19 cellular contexts compared by ENCODE assay signal in the genomic region with DNA sequence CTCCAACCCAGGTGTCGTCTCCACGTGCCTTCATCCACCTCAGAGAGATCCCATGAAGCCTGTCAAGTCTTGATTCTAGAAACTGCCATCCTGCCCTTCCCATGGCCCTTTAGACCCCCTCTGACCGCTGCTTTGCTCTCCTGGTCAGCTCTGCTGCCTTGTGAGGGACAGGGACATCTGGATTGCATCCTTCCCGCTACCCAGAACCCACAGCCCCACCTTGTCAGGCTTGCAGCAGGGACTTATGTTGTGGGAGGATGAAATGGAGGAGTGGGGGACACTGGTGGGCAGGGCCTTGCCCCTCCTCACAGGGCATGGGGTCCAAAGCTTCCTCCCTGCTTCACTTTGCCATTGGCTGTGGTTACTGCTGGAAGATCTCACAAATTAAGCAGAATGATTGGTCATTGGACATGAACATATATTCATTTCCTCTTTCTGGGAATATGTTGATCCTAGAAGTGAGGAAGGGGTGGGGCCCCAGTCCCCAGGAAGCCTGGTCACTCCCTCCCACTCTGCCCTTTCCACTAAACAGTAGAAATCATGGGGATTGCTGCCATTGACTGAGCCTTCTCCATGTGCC. TPM values are rescaled to one million over a fixed set of nuclear protein-coding genes. Genes with fewer than 3 reads are reported as not detected.
DNase-seq lines count a peak whose midpoint lies in the region; ATAC-seq, FAIRE-seq and TF ChIP-seq lines count a peak whose summit lies in the region.
"Had no signal": no experiment of that assay in that cellular context is flagged by ENCODE, and none has a peak within 500 bp of the region (broad histone marks: within the 10 kb centered on the region; RNA-seq: fewer than 3 reads in every experiment).

No MANE protein-coding gene starts in this region.

- peaks cover 26% of the 10 kb centered on the region for H3K27me3 ChIP-seq in left ventricle myocardium inferior (ENCODE audit: low read depth)
- peaks cover 25 to 64% of the 10 kb centered on the region in 2 experiments for H3K27me3 ChIP-seq in K562 (ENCODE audit: control insufficient read depth in 2 of 2, insufficient read depth in 2 of 2, low read length in 2 of 2)
- H3K27me3 ChIP-seq in CD8-positive, alpha-beta T cell (ENCODE audit: insufficient read depth, low read length), result peaks cover 5% of the 10 kb centered on the region
- peaks cover 73% of the 10 kb centered on the region for H3K27me3 ChIP-seq in smooth muscle cell (ENCODE audit: low read depth)

- FAIRE-seq in K562 (lab: Jason Lieb, UNC), result no peak
- FAIRE-seq: GM12878 had no signal

- H3F3A ChIP-seq in smooth muscle cell (ENCODE audit: low read depth), result no peaks in the 10 kb centered on the region

- peak overlapping the region in 1 of 2 donors; percentile 87 for H3K27ac Mint-ChIP-seq in natural killer cell
- no peak overlapping the region for H3K27ac Mint-ChIP-seq in CD8-positive, alpha-beta T cell
- H3K27ac Mint-ChIP-seq: GM23338 had no signal

- peaks cover 47 to 61% of the 10 kb centered on the region in 2 donors for H3K4me1 Mint-ChIP-seq in natural killer cell
- H3K4me1 Mint-ChIP-seq in CD8-positive, alpha-beta T cell (ENCODE audit: low read depth), result peaks cover 11% of the 10 kb centered on the region

- in situ Hi-C loops in K562 (cut with MboI), result no loop called here

- H3K9me3 ChIP-seq in left ventricle myocardium inferior (replicated peaks), result no peaks in the 10 kb centered on the region
- H3K9me3 ChIP-seq in K562 (replicated peaks; ENCODE audit: control insufficient read depth, insufficient read depth, low read depth, low read length), result no peaks in the 10 kb centered on the region
- no peaks in the 10 kb centered on the region for H3K9me3 ChIP-seq in CD8-positive, alpha-beta T cell (ENCODE audit: low read length)
- H3K9me3 ChIP-seq in smooth muscle cell (replicated peaks; ENCODE audit: low read depth), result no peaks in the 10 kb centered on the region

- H3K27me3 Mint-ChIP-seq in natural killer cell (ENCODE audit: low read depth in 2 of 2), result peaks cover 0 to 5% of the 10 kb centered on the region in 2 donors
- peaks cover 35% of the 10 kb centered on the region for H3K27me3 Mint-ChIP-seq in CD8-positive, alpha-beta T cell (ENCODE audit: low read depth)

- TF ChIP-seq CTCF in left ventricle myocardium inferior (IDR thresholded peaks at IDR 0.05; ENCODE audit: borderline replicate concordance) (no peak), K562 (IDR thresholded peaks at IDR 0.05 in 2 of 3, conservative IDR thresholded peaks at IDR 0.05 in 1 of 3; ENCODE audit: insufficient read depth in 2 of 3, low read depth in 1 of 3, low read length in 3 of 3) (no peak), natural killer cell (IDR thresholded peaks at IDR 0.05) (no peak), smooth muscle cell (IDR thresholded peaks at IDR 0.05; ENCODE audit: borderline replicate concordance, insufficient read depth, poor library complexity, severe bottlenecking) (no peak)
- no peak for TF ChIP-seq CTCF in CD8-positive, alpha-beta T cell (IDR thresholded peaks at IDR 0.05)

- no peaks in the 10 kb centered on the region for H3K79me2 ChIP-seq in K562 (ENCODE audit: control insufficient read depth, insufficient read depth, low read length)
- no peaks in the 10 kb centered on the region for H3K79me2 ChIP-seq in smooth muscle cell (ENCODE audit: low read depth)

- no peaks in the 10 kb centered on the region for H3K36me3 Mint-ChIP-seq in natural killer cell
- H3K36me3 Mint-ChIP-seq in CD8-positive, alpha-beta T cell, result no peaks in the 10 kb centered on the region

- H3K4me3 ChIP-seq in left ventricle myocardium inferior, result no peak overlapping the region
- no peak overlapping the region for H3K4me3 ChIP-seq in K562
- no peak overlapping the region for H3K4me3 ChIP-seq in CD8-positive, alpha-beta T cell (ENCODE audit: low read depth, low read length)
- no peak overlapping the region for H3K4me3 ChIP-seq in smooth muscle cell
- H3K4me3 ChIP-seq: GM12878, GM23338 had no signal

- 0% methylated on average over 4 of the region's 4 CpGs for WGBS in K562 (ENCODE audit: insufficient coverage, low coverage, missing lambda C conversion rate)
- WGBS in smooth muscle cell (ENCODE audit: low lambda C conversion rate), result 90% methylated on average over 4 of the region's 4 CpGs

- no peak for TF ChIP-seq POLR2A in K562 (conservative IDR thresholded peaks at IDR 0.05)

- ATAC-seq in K562, result no peak
- ATAC-seq in natural killer cell, result no peak
- no peak for ATAC-seq in CD8-positive, alpha-beta T cell

- no peaks in the 10 kb centered on the region for H3K9me3 Mint-ChIP-seq in natural killer cell
- H3K9me3 Mint-ChIP-seq in CD8-positive, alpha-beta T cell, result no peaks in the 10 kb centered on the region
- H3K9me3 Mint-ChIP-seq: GM23338 had no signal

- POLR2A ChIA-PET in K562 (lab: Yijun Ruan, JAX), result interaction anchor here (1.3 kb wide), 1 partner anchor 31 kb away, joined by 4 read pairs; no protein-coding TSS in a partner anchor
- POLR2A ChIA-PET in CD8-positive, alpha-beta T cell (lab: Charles Lee), result no interaction called here

- H4K20me1 ChIP-seq in K562 (replicated peaks; ENCODE audit: control insufficient read depth, insufficient read depth, low read length), result peaks cover 23% of the 10 kb centered on the region
- no peaks in the 10 kb centered on the region for H4K20me1 ChIP-seq in smooth muscle cell (ENCODE audit: low read depth)

- intact Hi-C loops in cardiac septum (cut with DNase I), result no loop called here
- intact Hi-C loops in left ventricle myocardium inferior (cut with micrococcal nuclease), result no loop called here
- intact Hi-C loops in K562 (cut with micrococcal nuclease), result no loop called here
- intact Hi-C loops in natural killer cell (cut with micrococcal nuclease), result no loop called here
- intact Hi-C loops in CD8-positive, alpha-beta T cell (cut with DNase I, micrococcal nuclease), result no loop called here

- H3K9ac ChIP-seq in K562 (ENCODE audit: insufficient read depth in 1 of 2, low read depth in 2 of 2, low read length in 2 of 2), result no peak overlapping the region
- H3K9ac ChIP-seq in smooth muscle cell (ENCODE audit: low read depth), result no peak overlapping the region

- CTCF ChIA-PET in K562 (lab: Yijun Ruan, JAX; ENCODE audit: low intra/inter-chr PET ratio), result interaction anchor here (0.6 kb wide), 1 partner anchor 50 kb away, joined by 4 read pairs; no protein-coding TSS in a partner anchor
- CTCF ChIA-PET in CD8-positive, alpha-beta T cell (lab: Charles Lee), result no interaction called here

- H3K4me2 ChIP-seq in K562 (ENCODE audit: insufficient read depth, low read length) (no peak overlapping the region), smooth muscle cell (no peak overlapping the region)
- H3K4me2 ChIP-seq: GM23338 had no signal

- peak overlapping the region; percentile 50 for H3K4me3 Mint-ChIP-seq in natural killer cell
- no peak overlapping the region for H3K4me3 Mint-ChIP-seq in CD8-positive, alpha-beta T cell
- H3K4me3 Mint-ChIP-seq: GM23338 had no signal

- H3K27ac ChIP-seq in left ventricle myocardium inferior (replicated peaks) (no peak overlapping the region), K562 (ENCODE audit: extremely low read depth, low read depth, low read length) (no peak overlapping the region), smooth muscle cell (ENCODE audit: low read depth) (no peak overlapping the region)
- no peak overlapping the region for H3K27ac ChIP-seq in CD8-positive, alpha-beta T cell (ENCODE audit: low read depth, low read length)

- no peak overlapping the region for H2AFZ ChIP-seq in K562 (ENCODE audit: low read depth, low read length)
- H2AFZ ChIP-seq in smooth muscle cell (ENCODE audit: low read depth), result no peak overlapping the region
- H2AFZ ChIP-seq: GM23338 had no signal

- DNase-seq in cardiac septum (ENCODE audit: low spot score), result peak; percentile 68
- no peak for DNase-seq in left ventricle myocardium inferior
- DNase-seq in K562 (ENCODE audit: extremely low read depth in 1 of 4, low spot score in 3 of 4), result no peak
- no peak for DNase-seq in natural killer cell
- DNase-seq in CD8-positive, alpha-beta T cell, result no peak
- DNase-seq in activated T-cell treated with anti-CD3 and anti-CD28 coated beads for 4 hours, result no peak
- DNase-seq in iPS-NIHi11 (ENCODE audit: low spot score), result no peak
- no peak for DNase-seq in smooth muscle cell (lab: John Stamatoyannopoulos, UW; ENCODE audit: unreplicated experiment)
- DNase-seq: DMS 273 treated with DMSO at 0.1 percent for 48 hours, GDM1, NCI-H1048, NCI-H1436 treated with DMSO at 0.1 percent for 48 hours, NCI-H2081 treated with DMSO at 0.1 percent for 48 hours, NCI-H510A, NCI-H82 had no signal

- H3K4me1 ChIP-seq in left ventricle myocardium inferior (peaks cover 68% of the 10 kb centered on the region), K562 (replicated peaks in 1 of 2; ENCODE audit: control insufficient read depth in 2 of 2, insufficient read depth in 2 of 2, low read length in 2 of 2) (peaks cover 0 to 9% of the 10 kb centered on the region in 2 experiments; a peak in 2 of 5 replicates), smooth muscle cell (ENCODE audit: low read depth) (peaks cover 6% of the 10 kb centered on the region)
- peaks cover 13% of the 10 kb centered on the region for H3K4me1 ChIP-seq in CD8-positive, alpha-beta T cell (ENCODE audit: insufficient read depth, low read length)

- H3K36me3 ChIP-seq in left ventricle myocardium inferior (no peaks in the 10 kb centered on the region), K562 (ENCODE audit: control insufficient read depth, insufficient read depth, low read length) (no peaks in the 10 kb centered on the region), smooth muscle cell (ENCODE audit: low read depth) (no peaks in the 10 kb centered on the region)
- no peaks in the 10 kb centered on the region for H3K36me3 ChIP-seq in CD8-positive, alpha-beta T cell (ENCODE audit: insufficient read depth, low read length)

- H3K9me1 ChIP-seq in K562 (ENCODE audit: control insufficient read depth, insufficient read depth, low read length), result no peaks in the 10 kb centered on the region

- TF ChIP-seq EP300 in K562 (IDR thresholded peaks at IDR 0.05; ENCODE audit: low read length), result no peak

- no TSS peak for BruUV-seq in K562 (replicated peaks; lab: Mats Ljungman, UMichigan)

- TF ChIP-seq RAD21 in K562 (CRISPR knock-in tag; conservative IDR thresholded peaks at IDR 0.05 in 1 of 2, IDR thresholded peaks at IDR 0.05 in 1 of 2), result no peak

RNA-seq across cellular contexts. Expression of gene GLP1R, which starts 4.5 kb away (rescaled TPM):
- 0.08 TPM for total RNA-seq in cardiac septum
- 7.5 TPM for total RNA-seq in left ventricle myocardium inferior
- not detected in 2 replicates for total RNA-seq in K562 (2011; cell fraction: chromatin; rRNA removed; ENCODE audit: low replicate concordance)
- not detected in 2 replicates for total RNA-seq in K562 (2011; cell fraction: nucleolus; rRNA removed)
- not detected in 2 replicates for total RNA-seq in K562 (2011; cell fraction: nucleoplasm; rRNA removed)
- not detected in 2 replicates for total RNA-seq in K562 (2014; rRNA removed)
- not detected in 2 replicates for total RNA-seq in K562 (2014; rRNA removed; fragmentation: Illumina TruSeq; extraction: Trizol)
- total RNA-seq in K562 (2015; rRNA removed; fragmentation: Illumina TruSeq; extraction: Trizol), result not detected in 2 replicates
- not detected in 2 replicates for total RNA-seq in K562 (2021)
- not detected in 2 replicates for polyA plus RNA-seq in K562 (2011; rRNA removed)
- not detected in 2 replicates for polyA plus RNA-seq in K562 (2011; cell fraction: cytosol; rRNA removed)
- not detected in 2 replicates for polyA plus RNA-seq in K562 (2011; cell fraction: nucleus; rRNA removed)
- polyA plus RNA-seq in K562 (2012), result not detected in 2 replicates
- not detected in 2 replicates for polyA plus RNA-seq in K562 (2014; fragmentation: Illumina TruSeq; extraction: Trizol)
- not detected for polyA plus RNA-seq in K562 (2014; fragmentation: Nextera tagmentation; extraction: Ambion mirVana)
- polyA plus RNA-seq in K562 (2014; rRNA removed), result not detected in 2 replicates
- polyA minus RNA-seq in K562 (2011; rRNA and poly(A)+ RNA removed), result not detected in 2 replicates
- not detected in 2 replicates for polyA minus RNA-seq in K562 (2011; cell fraction: cytosol; rRNA and poly(A)+ RNA removed)
- not detected in 2 replicates for polyA minus RNA-seq in K562 (2011; cell fraction: nucleus; rRNA and poly(A)+ RNA removed)
- 1 to 10 TPM; 2.2 to 6.5 (median 3.0) TPM for total RNA-seq in natural killer cell
- not detected for total RNA-seq in CD8-positive, alpha-beta T cell
- total RNA-seq in smooth muscle cell, result not detected in 2 replicates
- polyA plus RNA-seq in smooth muscle cell, result not detected in 2 replicates
- total RNA-seq: A172, GM12878 had no signal
- polyA plus RNA-seq: BJ had no signal
